In genomic region chr22:39728236-39728860, GRCh38 we compare ENCODE assay signal across 12 cellular contexts.
DNase-seq lines count a peak whose midpoint lies in the region; ATAC-seq and TF ChIP-seq lines count a peak whose summit lies in the region.
"Had no signal": no experiment of that assay in that cellular context is flagged by ENCODE, and none has a peak within 500 bp of the region (broad histone marks: within the 10 kb centered on the region; RNA-seq: fewer than 3 reads in every experiment).

No MANE protein-coding gene starts in this region.

- no peak overlapping the region for H3K4me3 Mint-ChIP-seq in activated CD8-positive, alpha-beta memory T cell treated with anti-CD3 and anti-CD28 coated beads, Interleukin-2, amount 10 ng/mL, durations not matched to agents 7 days and 5 days
- no peak overlapping the region for H3K4me3 Mint-ChIP-seq in type B pancreatic cell
- H3K4me3 Mint-ChIP-seq: CD14-positive monocyte; CD8-positive, alpha-beta T cell; HFFc6 had no signal

- CTCF ChIA-PET in activated CD8-positive, alpha-beta memory T cell treated with anti-CD3 and anti-CD28 coated beads, Interleukin-2, amount 10 ng/mL, durations not matched to agents 7 days and 5 days (lab: Charles Lee) = no interaction called here

- DNase-seq in activated T-cell treated with anti-CD3 and anti-CD28 coated beads, Interleukin-2, amount 50 U/mL, for 48 hours = peak; percentile 5 to 13
- no peak for DNase-seq in activated T-cell treated with anti-CD3 and anti-CD28 coated beads, Interleukin-2, amount 50 U/mL, for 1 hour
- DNase-seq in GM03348 (ENCODE audit: low spot score) (peak; percentile 4), posterior vena cava (ENCODE audit: low spot score) (peak; percentile 34), type B pancreatic cell (ENCODE audit: extremely low spot score, unreplicated experiment) (no peak), COLO829 (ENCODE audit: low spot score) (no peak)
- peak; percentile 28 for DNase-seq in activated CD8-positive, alpha-beta memory T cell treated with anti-CD3 and anti-CD28 coated beads, Interleukin-2, amount 10 ng/mL, durations not matched to agents 7 days and 5 days
- DNase-seq: DMS79, HFFc6 had no signal

- peaks cover 16% of the 10 kb centered on the region for H3K27me3 Mint-ChIP-seq in activated CD8-positive, alpha-beta memory T cell treated with anti-CD3 and anti-CD28 coated beads, Interleukin-2, amount 10 ng/mL, durations not matched to agents 7 days and 5 days
- peaks cover 25% of the 10 kb centered on the region for H3K27me3 Mint-ChIP-seq in type B pancreatic cell

- no peak overlapping the region for H3K27ac Mint-ChIP-seq in activated CD8-positive, alpha-beta memory T cell treated with anti-CD3 and anti-CD28 coated beads, Interleukin-2, amount 10 ng/mL, durations not matched to agents 7 days and 5 days
- no peak overlapping the region for H3K27ac Mint-ChIP-seq in type B pancreatic cell
- H3K27ac Mint-ChIP-seq: CD14-positive monocyte; CD8-positive, alpha-beta T cell; HFFc6 had no signal

- intact Hi-C loops in posterior vena cava (cut with DNase I) = no loop called here

- H3K9me3 Mint-ChIP-seq in activated CD8-positive, alpha-beta memory T cell treated with anti-CD3 and anti-CD28 coated beads, Interleukin-2, amount 10 ng/mL, durations not matched to agents 7 days and 5 days (ENCODE audit: low read depth) = no peaks in the 10 kb centered on the region
- no peaks in the 10 kb centered on the region for H3K9me3 Mint-ChIP-seq in type B pancreatic cell
- H3K9me3 Mint-ChIP-seq: CD8-positive, alpha-beta T cell; HFFc6 had no signal

- no peak for TF ChIP-seq CTCF in type B pancreatic cell (conservative IDR thresholded peaks at IDR 0.05)

- no peaks in the 10 kb centered on the region for H3K36me3 Mint-ChIP-seq in activated CD8-positive, alpha-beta memory T cell treated with anti-CD3 and anti-CD28 coated beads, Interleukin-2, amount 10 ng/mL, durations not matched to agents 7 days and 5 days
- no peaks in the 10 kb centered on the region for H3K36me3 Mint-ChIP-seq in type B pancreatic cell
- H3K36me3 Mint-ChIP-seq: CD14-positive monocyte; CD8-positive, alpha-beta T cell had no signal

- no peaks in the 10 kb centered on the region for H3K4me1 Mint-ChIP-seq in activated CD8-positive, alpha-beta memory T cell treated with anti-CD3 and anti-CD28 coated beads, Interleukin-2, amount 10 ng/mL, durations not matched to agents 7 days and 5 days
- no peaks in the 10 kb centered on the region for H3K4me1 Mint-ChIP-seq in type B pancreatic cell (ENCODE audit: unreplicated experiment)
- H3K4me1 Mint-ChIP-seq: CD14-positive monocyte had no signal

- ATAC-seq in activated CD8-positive, alpha-beta memory T cell treated with anti-CD3 and anti-CD28 coated beads, Interleukin-2, amount 10 ng/mL, durations not matched to agents 7 days and 5 days = no peak
- ATAC-seq: CD8-positive, alpha-beta T cell; HepG2 had no signal

Comparison
In these comparisons a context has a peak if more than half of its experiments do, and no peak if none do; other contexts are left out.
1. DNase-seq: peak in activated T-cell treated with anti-CD3 and anti-CD28 coated beads, Interleukin-2, amount 50 U/mL, for 48 hours (2 of 2), GM03348 (single experiment), activated CD8-positive, alpha-beta memory T cell treated with anti-CD3 and anti-CD28 coated beads, Interleukin-2, amount 10 ng/mL, durations not matched to agents 7 days and 5 days (single experiment) and posterior vena cava (single experiment); none in activated T-cell treated with anti-CD3 and anti-CD28 coated beads, Interleukin-2, amount 50 U/mL, for 1 hour (single experiment), type B pancreatic cell (single experiment) and COLO829 (single experiment).